Comparison of ENCODE assay signal across 8 cellular contexts in genomic region chr1:184753093-184753492, GRCh38. TPM values are rescaled to one million over a fixed set of nuclear protein-coding genes. Genes with fewer than 3 reads are reported as not detected.
A peak's percentile ranks its signal among the peaks of the same experiment; 100 is the strongest.
DNase-seq lines count a peak whose midpoint lies in the region; ATAC-seq and TF ChIP-seq lines count a peak whose summit lies in the region.

No MANE protein-coding gene starts in this region.

- no peaks in the 10 kb centered on the region for H4K20me1 ChIP-seq in Karpas-422 (ENCODE audit: insufficient read depth, low read depth, low read length)

- peak overlapping the region; percentile 92 for H3K4me3 Mint-ChIP-seq in central memory CD8-positive, alpha-beta T cell
- peak overlapping the region; percentile 96 for H3K4me3 Mint-ChIP-seq in natural killer cell

- H3K4me2 ChIP-seq in Karpas-422 (ENCODE audit: low read depth, low read length, poor library complexity, severe bottlenecking) = peak overlapping the region; percentile 78

- H2AFZ ChIP-seq in Karpas-422 (ENCODE audit: low read length) = no peak overlapping the region

- no peaks in the 10 kb centered on the region for H3K9me3 Mint-ChIP-seq in central memory CD8-positive, alpha-beta T cell
- H3K9me3 Mint-ChIP-seq in natural killer cell = no peaks in the 10 kb centered on the region

- no peak for TF ChIP-seq CTCF in natural killer cell (IDR thresholded peaks at IDR 0.05)

- H3K27me3 ChIP-seq in Karpas-422 (ENCODE audit: low read length) = no peaks in the 10 kb centered on the region

- peaks cover 29% of the 10 kb centered on the region for H3K4me1 Mint-ChIP-seq in central memory CD8-positive, alpha-beta T cell
- peaks cover 32 to 33% of the 10 kb centered on the region in 2 donors for H3K4me1 Mint-ChIP-seq in natural killer cell

- H3K9me3 ChIP-seq in Karpas-422 (ENCODE audit: low read length) = no peaks in the 10 kb centered on the region

- peaks cover 55% of the 10 kb centered on the region for H3K79me2 ChIP-seq in Karpas-422 (ENCODE audit: low read length)

- H3K9me2 ChIP-seq in Karpas-422 (replicated peaks; ENCODE audit: insufficient read depth, low read length) = no peaks in the 10 kb centered on the region

- H3K9ac ChIP-seq in Karpas-422 (ENCODE audit: low read length) = peak overlapping the region; percentile 82

- peaks cover 26% of the 10 kb centered on the region for H3K4me1 ChIP-seq in Karpas-422 (ENCODE audit: low read length)

- H3K36me3 ChIP-seq in Karpas-422 (ENCODE audit: insufficient read depth, low read length) = no peaks in the 10 kb centered on the region; the same call in 1 of the 2 replicates

- H3K27ac ChIP-seq in Karpas-422 (ENCODE audit: low read length) = peak overlapping the region; percentile 54

- H3K27me3 Mint-ChIP-seq in central memory CD8-positive, alpha-beta T cell = no peaks in the 10 kb centered on the region
- peaks cover 0 to 14% of the 10 kb centered on the region in 2 donors for H3K27me3 Mint-ChIP-seq in natural killer cell (ENCODE audit: low read depth in 2 of 2)

- H3K36me3 Mint-ChIP-seq in central memory CD8-positive, alpha-beta T cell (ENCODE audit: insufficient read depth) = peaks cover 25% of the 10 kb centered on the region
- no peaks in the 10 kb centered on the region for H3K36me3 Mint-ChIP-seq in natural killer cell

- DNase-seq in CD1c-positive myeloid dendritic cell (ENCODE audit: extremely low spot score) (peak; percentile 39), Karpas-422 (no peak), natural killer cell (no peak), NCI-H69 (lab: John Stamatoyannopoulos, UW) (no peak), GM19240 (ENCODE audit: insufficient read length, low spot score) (no peak), NCI-H748 (lab: John Stamatoyannopoulos, UW; ENCODE audit: unreplicated experiment) (no peak)
- DNase-seq in central memory CD8-positive, alpha-beta T cell (ENCODE audit: low spot score in 2 of 2) = no peak

- no peak for ATAC-seq in central memory CD8-positive, alpha-beta T cell (replicated peaks; ENCODE audit: extremely low read depth, poor library complexity, severe bottlenecking)
- no peak for ATAC-seq in natural killer cell
- ATAC-seq in GM21576 (IDR thresholded peaks at IDR 0.05; ENCODE audit: unreplicated experiment) = no peak

- H3K4me3 ChIP-seq in Karpas-422 (ENCODE audit: low read length) = peak overlapping the region; percentile 88

- intact Hi-C loops in natural killer cell (cut with micrococcal nuclease) = no loop called here

- peak overlapping the region; percentile 95 for H3K27ac Mint-ChIP-seq in central memory CD8-positive, alpha-beta T cell (ENCODE audit: low read depth)
- peak overlapping the region; percentile 80 to 96 for H3K27ac Mint-ChIP-seq in natural killer cell

RNA-seq across cellular contexts. Expression of gene EDEM3, which starts 1.6 kb away (rescaled TPM):
- total RNA-seq in Karpas-422 (2014; rRNA removed; shearing (Covaris generic); ENCODE audit: low replicate concordance) = 28.9 and 49.7 TPM in 2 replicates
- 10 to 100 TPM in 2 of 3 donors, 1 to 10 TPM in 1; 8.9 to 15.4 (median 15.1) TPM for total RNA-seq in natural killer cell
